ENCODE assay signal across 8 cellular contexts in the genomic region with DNA sequence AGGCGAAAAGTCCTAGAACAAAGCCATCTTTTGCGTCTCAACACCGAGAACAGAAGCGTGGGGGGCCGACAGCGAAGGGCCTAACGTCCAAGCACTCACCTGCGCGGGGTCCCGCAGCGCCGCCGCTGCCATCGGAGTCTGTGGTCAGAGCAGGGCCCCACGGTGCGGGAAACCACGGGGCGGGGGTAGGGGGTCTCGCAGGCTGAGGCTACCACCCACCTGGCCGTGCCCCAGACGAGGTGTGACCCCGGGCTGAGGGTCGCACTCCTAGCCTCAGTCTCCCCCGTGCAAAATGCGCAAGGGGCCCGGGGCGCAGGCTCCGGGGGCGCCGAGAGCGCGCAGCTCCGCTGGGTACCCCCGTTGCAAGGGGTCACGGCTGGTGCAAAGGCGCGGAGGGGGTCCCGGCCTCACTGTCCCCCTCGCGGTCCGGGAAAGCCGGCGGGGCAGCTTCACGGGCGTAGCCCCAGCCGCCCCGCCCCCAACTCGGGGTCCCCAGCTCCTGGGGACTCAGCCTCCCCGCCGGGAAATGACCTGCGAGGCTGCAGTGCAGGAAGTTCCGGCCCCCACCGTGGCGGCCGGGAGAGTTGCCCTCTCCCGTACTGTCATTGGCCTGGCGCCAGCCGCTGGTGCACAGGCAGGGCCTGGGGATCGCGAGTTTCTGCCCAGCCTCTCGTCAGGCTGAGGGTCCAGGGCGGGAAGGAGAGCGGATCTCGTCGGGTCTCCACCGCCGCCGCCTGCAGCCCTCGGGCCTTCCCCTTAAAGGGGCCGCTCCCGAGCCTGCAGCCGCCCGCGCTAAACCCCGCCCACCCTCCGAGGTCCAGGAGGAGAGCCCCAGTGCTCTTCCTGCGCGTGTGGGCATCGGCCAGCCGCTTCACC. TPM values are rescaled to one million over a fixed set of nuclear protein-coding genes. Genes with fewer than 3 reads are reported as not detected.
DNase-seq lines count a peak whose midpoint lies in the region; ATAC-seq and TF ChIP-seq lines count a peak whose summit lies in the region.

A gene (minus strand): TSS at position 699 of the 876 bp plus-strand sequence. CDS start 567 bp downstream, at position 132.

- TF ChIP-seq CTCF in GM12875 (IDR thresholded peaks at IDR 0.05; ENCODE audit: borderline replicate concordance, insufficient read depth, low read depth, low read length): no peak

- peak; percentile 70 for ATAC-seq in HG02852 (IDR thresholded peaks at IDR 0.05; ENCODE audit: unreplicated experiment)
- ATAC-seq in HG03025 (IDR thresholded peaks at IDR 0.05; ENCODE audit: low FRiP score, unreplicated experiment): no peak

- peak within 1 kb of the TSS; percentile 65 to 78 for H3K14ac ChIP-seq in mesenchymal stem cell (ENCODE audit: low read length in 2 of 2)

- peaks cover 14% of the 10 kb centered on the region for H3K36me3 ChIP-seq in endocrine pancreas (ENCODE audit: control insufficient read depth, insufficient read depth, low read length)
- peaks cover 17 to 25% of the 10 kb centered on the region in 2 experiments for H3K36me3 ChIP-seq in mesenchymal stem cell (ENCODE audit: control insufficient read depth in 1 of 2, insufficient read depth in 2 of 2, low read depth in 1 of 2, low read length in 2 of 2)

- WGBS in mesenchymal stem cell: under 1% methylated on average over 77 of the region's 80 CpGs

- H2AK5ac ChIP-seq in mesenchymal stem cell (ENCODE audit: low read length, severe bottlenecking): no peak within 1 kb of the TSS

- H3K79me1 ChIP-seq in mesenchymal stem cell (replicated peaks; ENCODE audit: low read length, poor library complexity, severe bottlenecking): peaks cover 17% of the 10 kb centered on the region

- H3K18ac ChIP-seq in mesenchymal stem cell (ENCODE audit: low read depth in 1 of 2, low read length in 2 of 2): peak within 1 kb of the TSS; percentile 81 to 82

- peak within 1 kb of the TSS; percentile 6 for H2BK120ac ChIP-seq in mesenchymal stem cell (ENCODE audit: low read depth, low read length)

- H3K4me2 ChIP-seq in mesenchymal stem cell (ENCODE audit: low read length, poor library complexity, severe bottlenecking): peak within 1 kb of the TSS; percentile 74

- peaks cover 8% of the 10 kb centered on the region for H3K9me3 ChIP-seq in endocrine pancreas (ENCODE audit: control insufficient read depth, low read length)
- H3K9me3 ChIP-seq in mesenchymal stem cell (ENCODE audit: control insufficient read depth, low read length): peaks cover 26% of the 10 kb centered on the region

- peak within 1 kb of the TSS; percentile 1 to 74 for H3K4ac ChIP-seq in mesenchymal stem cell (ENCODE audit: low read depth in 1 of 2, low read length in 2 of 2)

- peak within 1 kb of the TSS; percentile 28 to 45 for H2BK12ac ChIP-seq in mesenchymal stem cell (ENCODE audit: low read length in 2 of 2)

- peak within 1 kb of the TSS in 1 of 2 experiments; percentile 84 for H3K23ac ChIP-seq in mesenchymal stem cell (ENCODE audit: low read length in 2 of 2)

- H3K4me3 ChIP-seq in GM12875 (ENCODE audit: low read depth, low read length) (peak within 1 kb of the TSS; percentile 91), endocrine pancreas (ENCODE audit: control insufficient read depth, insufficient read depth, low read length) (peak within 1 kb of the TSS; percentile 66), mesenchymal stem cell (ENCODE audit: insufficient read depth in 1 of 2, low read depth in 1 of 2, low read length in 2 of 2) (peak within 1 kb of the TSS; percentile 87 to 92)

- H4K8ac ChIP-seq in mesenchymal stem cell (ENCODE audit: low read length): peak within 1 kb of the TSS; percentile 89

- peak within 1 kb of the TSS; percentile 92 for H2AFZ ChIP-seq in mesenchymal stem cell (ENCODE audit: low read depth, low read length)

- H3K9ac ChIP-seq in endocrine pancreas (ENCODE audit: control insufficient read depth, insufficient read depth, low read length) (peak within 1 kb of the TSS; percentile 67), mesenchymal stem cell (ENCODE audit: low read length) (peak within 1 kb of the TSS; percentile 82)

- H3K27me3 ChIP-seq in endocrine pancreas (ENCODE audit: control insufficient read depth, insufficient read depth, low read length) (no peaks in the 10 kb centered on the region), mesenchymal stem cell (ENCODE audit: control insufficient read depth in 1 of 2, insufficient read depth in 1 of 2, low read length in 2 of 2) (peaks cover 0 to 7% of the 10 kb centered on the region in 2 experiments)

- no peaks in the 10 kb centered on the region for H3K4me1 ChIP-seq in endocrine pancreas (ENCODE audit: control insufficient read depth, insufficient read depth, low read length)
- peaks cover 20% of the 10 kb centered on the region for H3K4me1 ChIP-seq in mesenchymal stem cell (ENCODE audit: control insufficient read depth, insufficient read depth, low read depth, low read length)

- peak within 1 kb of the TSS; percentile 76 for H4K91ac ChIP-seq in mesenchymal stem cell (ENCODE audit: low read length)

- peak; percentile 14 for DNase-seq in NCI-H446 treated with DMSO at 0.1 percent for 48 hours (lab: John Stamatoyannopoulos, UW)
- peak; percentile 66 to 74 for DNase-seq in activated CD4-positive, alpha-beta T cell treated with anti-CD3 and anti-CD28 coated beads, Interleukin-2, amount 50 U/mL, for 48 hours
- peak; percentile 63 for DNase-seq in mesenchymal stem cell
- peak; percentile 32 to 34 for DNase-seq in stimulated activated CD8-positive, alpha-beta memory T cell treated with anti-CD3 and anti-CD28 coated beads, Interleukin-15, amount 100 ng/mL, for 48 hours (ENCODE audit: low read depth in 2 of 2)

- H2BK15ac ChIP-seq in mesenchymal stem cell (ENCODE audit: low read depth, poor library complexity, severe bottlenecking): peak within 1 kb of the TSS; percentile 57

- no peak within 1 kb of the TSS for H2BK5ac ChIP-seq in mesenchymal stem cell (ENCODE audit: low read depth, low read length, poor library complexity, severe bottlenecking)

- H3K27ac ChIP-seq in mesenchymal stem cell (ENCODE audit: low read length, poor library complexity, severe bottlenecking): no peak within 1 kb of the TSS

RNA-seq across cellular contexts. Expression of the gene that starts here (rescaled TPM):
- polyA plus RNA-seq in mesenchymal stem cell (2013, experiment 1 of 2): 3.2 TPM
- 3.4 TPM for polyA plus RNA-seq in mesenchymal stem cell (2013, experiment 2 of 2)

Comparison
In these comparisons a context has a peak if more than half of its experiments do, and no peak if none do; other contexts are left out.
1. DNase-seq: peak in every context shown above with its lines; median percentile 70 in activated CD4-positive, alpha-beta T cell treated with anti-CD3 and anti-CD28 coated beads, Interleukin-2, amount 50 U/mL, for 48 hours; 63 in mesenchymal stem cell; 33 in stimulated activated CD8-positive, alpha-beta memory T cell treated with anti-CD3 and anti-CD28 coated beads, Interleukin-15, amount 100 ng/mL, for 48 hours; 14 in NCI-H446 treated with DMSO at 0.1 percent for 48 hours.